Comparison of ENCODE assay signal across 14 cellular contexts in the genomic region with DNA sequence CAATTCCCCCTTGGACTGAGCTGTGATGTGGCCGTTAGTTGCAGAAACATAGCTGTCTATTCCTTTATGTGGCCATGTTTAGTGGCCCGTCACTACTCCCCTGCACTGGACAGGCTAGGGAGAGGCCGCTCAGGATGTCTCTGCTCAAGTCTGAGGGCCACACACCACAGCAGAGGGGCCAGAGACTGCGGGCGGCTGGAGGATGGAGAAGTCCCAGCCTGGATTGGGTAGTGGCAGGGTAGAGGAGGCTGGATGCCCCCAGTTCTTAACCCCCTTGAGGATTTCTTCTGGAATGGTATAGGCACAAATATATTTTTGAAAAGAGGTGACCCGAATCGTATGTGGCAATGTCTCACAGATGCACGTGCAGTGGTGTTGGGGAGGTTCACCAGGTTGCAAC.
DNase-seq lines count a peak whose midpoint lies in the region; ATAC-seq and TF ChIP-seq lines count a peak whose summit lies in the region.
"Had no signal": no experiment of that assay in that cellular context is flagged by ENCODE, and none has a peak within 500 bp of the region (broad histone marks: within the 10 kb centered on the region; RNA-seq: fewer than 3 reads in every experiment).

No MANE protein-coding gene starts in this region.

- peaks cover 4% of the 10 kb centered on the region for H3K27me3 ChIP-seq in lower lobe of right lung (ENCODE audit: low read depth)
- peaks cover 0 to 25% of the 10 kb centered on the region in 2 donors for H3K27me3 ChIP-seq in tibial artery
- peaks cover 0 to 40% (median 0%) of the 10 kb centered on the region in 3 donors for H3K27me3 ChIP-seq in stomach

- peak; percentile 30 for DNase-seq in activated effector memory CD4-positive, alpha-beta T cell treated with anti-CD3 and anti-CD28 coated beads, Interleukin-2, amount 50 U/mL, for 16 hours
- no peak for DNase-seq in activated effector memory CD4-positive, alpha-beta T cell treated with Interleukin-2 at 50 U/mL for 16 hours
- peak; percentile 7 for DNase-seq in activated CD8-positive, alpha-beta memory T cell treated with anti-CD3 and anti-CD28 coated beads, Interleukin-2, amount 50 U/mL, for 48 hours
- DNase-seq in lower lobe of right lung (peak; percentile 15), tibial artery (peak; percentile 9 to 21), NCI-H1694 treated with DMSO at 0.1 percent for 48 hours (lab: John Stamatoyannopoulos, UW) (no peak), stomach (no peak)
- no peak for DNase-seq in stimulated activated CD4-positive, alpha-beta T cell treated with anti-CD3 and anti-CD28 coated beads, Interleukin-2, amount 100 ng/mL, for 48 hours
- DNase-seq: NCI-H1417, NCI-H2029, NCI-H510A had no signal

- WGBS in stomach, 5 donors: 81 to 92% (median 89%) methylated on average over 8 of the region's 8 CpGs

- H3K9me3 ChIP-seq in lower lobe of right lung (no peaks in the 10 kb centered on the region), tibial artery (no peaks in the 10 kb centered on the region), stomach (no peaks in the 10 kb centered on the region)
- H3K9me3 ChIP-seq: A549, Caco-2 had no signal

- no peak for TF ChIP-seq EP300 in stomach (IDR thresholded peaks at IDR 0.05)

- H3K27ac ChIP-seq in lower lobe of right lung: no peak overlapping the region
- H3K27ac ChIP-seq in tibial artery: no peak overlapping the region
- no peak overlapping the region for H3K27ac ChIP-seq in stomach
- H3K27ac ChIP-seq: A549 had no signal

- no peak overlapping the region for H3K4me3 ChIP-seq in lower lobe of right lung
- no peak overlapping the region for H3K4me3 ChIP-seq in tibial artery
- no peak overlapping the region for H3K4me3 ChIP-seq in stomach
- H3K4me3 ChIP-seq: A549 had no signal

- no peak for TF ChIP-seq CTCF in lower lobe of right lung (IDR thresholded peaks at IDR 0.05)
- TF ChIP-seq CTCF in tibial artery (IDR thresholded peaks at IDR 0.05): no peak
- no peak for TF ChIP-seq CTCF in stomach (IDR thresholded peaks at IDR 0.05)

- H3K36me3 ChIP-seq in lower lobe of right lung: no peaks in the 10 kb centered on the region
- H3K36me3 ChIP-seq in tibial artery: no peaks in the 10 kb centered on the region
- H3K36me3 ChIP-seq in stomach: no peaks in the 10 kb centered on the region

- no peak for TF ChIP-seq POLR2A in stomach (IDR thresholded peaks at IDR 0.05)

- H3K4me1 ChIP-seq in lower lobe of right lung (no peaks in the 10 kb centered on the region), tibial artery (no peaks in the 10 kb centered on the region), stomach (no peaks in the 10 kb centered on the region)
- H3K4me1 ChIP-seq: A549, Caco-2 had no signal

- no peak for ATAC-seq in lower lobe of right lung
- ATAC-seq: A549, HCT116 had no signal

- intact Hi-C loops in lower lobe of right lung (cut with DNase I) (no loop called here), tibial artery (cut with DNase I; ENCODE audit: low total_unique reads) (no loop called here), stomach (cut with DNase I; ENCODE audit: low total_unique reads) (no loop called here)

Comparison
In these comparisons a context has a peak if more than half of its experiments do, and no peak if none do; other contexts are left out.
1. DNase-seq: peak in activated effector memory CD4-positive, alpha-beta T cell treated with anti-CD3 and anti-CD28 coated beads, Interleukin-2, amount 50 U/mL, for 16 hours (single experiment), activated CD8-positive, alpha-beta memory T cell treated with anti-CD3 and anti-CD28 coated beads, Interleukin-2, amount 50 U/mL, for 48 hours (single experiment), lower lobe of right lung (single experiment) and tibial artery (2 of 2); none in activated effector memory CD4-positive, alpha-beta T cell treated with Interleukin-2 at 50 U/mL for 16 hours (single experiment), NCI-H1694 treated with DMSO at 0.1 percent for 48 hours (single experiment), stimulated activated CD4-positive, alpha-beta T cell treated with anti-CD3 and anti-CD28 coated beads, Interleukin-2, amount 100 ng/mL, for 48 hours (0 of 2) and stomach (single experiment).